9 cellular contexts compared by ENCODE assay signal in genomic region chr6:34358389-34358906, GRCh38. TPM values are rescaled to one million over a fixed set of nuclear protein-coding genes. Genes with fewer than 3 reads are reported as not detected.
DNase-seq lines count a peak whose midpoint lies in the region; ATAC-seq lines count a peak whose summit lies in the region.
"Had no signal": no experiment of that assay in that cellular context is flagged by ENCODE, and none has a peak within 500 bp of the region (broad histone marks: within the 10 kb centered on the region; RNA-seq: fewer than 3 reads in every experiment).

No MANE protein-coding gene starts in this region.

- no peak for ATAC-seq in GM18511 (IDR thresholded peaks at IDR 0.05; ENCODE audit: unreplicated experiment)
- ATAC-seq: activated CD4-positive, alpha-beta T cell treated with anti-CD3 and anti-CD28 coated beads for 36 hours had no signal

- DNase-seq in Daoy (ENCODE audit: low read depth) (peak; percentile 65), NCI-H1105 treated with DMSO at 0.1 percent for 48 hours (lab: John Stamatoyannopoulos, UW) (peak; percentile 39), amniotic epithelial cell (ENCODE audit: low read depth) (peak; percentile 60), myocyte (ENCODE audit: low read depth) (peak; percentile 81), CD1c-positive myeloid dendritic cell (ENCODE audit: extremely low spot score) (no peak), occipital lobe (lab: John Stamatoyannopoulos, UW) (no peak), SKM-1 treated with dmso at 0.1 percent for 144 hours (lab: John Stamatoyannopoulos, UW; ENCODE audit: unreplicated experiment) (no peak)
- DNase-seq: activated CD4-positive, alpha-beta T cell treated with anti-CD3 and anti-CD28 coated beads for 36 hours had no signal

RNA-seq across cellular contexts. Expression of gene NUDT3, which starts 34.0 kb away (rescaled TPM):
- 35.1 and 35.4 TPM in 2 replicates for total RNA-seq in Daoy (2014; rRNA removed; shearing (Covaris generic))
- total RNA-seq in myocyte: 39.6 and 45.9 TPM in 2 replicates
- polyA plus RNA-seq in myocyte (2012): 8.9 TPM
- 116 TPM for total RNA-seq in occipital lobe

Comparison
In these comparisons a context has a peak if more than half of its experiments do, and no peak if none do; other contexts are left out.
1. DNase-seq: peak in Daoy (single experiment), NCI-H1105 treated with DMSO at 0.1 percent for 48 hours (single experiment), amniotic epithelial cell (single experiment) and myocyte (single experiment); none in CD1c-positive myeloid dendritic cell (single experiment), occipital lobe (single experiment) and SKM-1 treated with dmso at 0.1 percent for 144 hours (single experiment).